ENCODE assay signal across 11 cellular contexts in the genomic region with DNA sequence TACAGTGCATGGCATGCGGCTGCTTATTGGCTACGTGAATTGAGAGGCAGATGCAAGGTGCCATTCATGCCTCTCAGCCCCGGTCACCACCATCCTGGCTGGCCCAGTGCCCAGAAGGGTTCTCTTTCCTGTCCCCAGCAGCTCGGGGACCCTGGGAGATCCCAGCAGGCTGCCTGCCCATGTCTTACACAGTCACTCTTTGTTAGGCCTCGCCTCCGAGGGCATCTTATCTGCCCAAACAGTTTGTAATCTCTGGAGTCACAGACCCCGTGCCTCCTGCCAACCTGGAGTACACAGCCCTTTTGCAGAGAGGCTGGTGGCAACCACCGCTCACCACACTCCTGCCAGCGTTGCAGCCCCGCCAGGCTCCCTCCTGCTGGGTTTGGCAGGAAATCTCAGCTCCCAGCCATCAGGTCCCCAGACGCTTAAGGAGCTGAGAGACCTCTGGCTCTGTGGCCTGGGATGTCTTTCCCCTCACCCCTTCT. TPM values are rescaled to one million over a fixed set of nuclear protein-coding genes. Genes with fewer than 3 reads are reported as not detected.
DNase-seq lines count a peak whose midpoint lies in the region; ATAC-seq lines count a peak whose summit lies in the region.
"Had no signal": no experiment of that assay in that cellular context is flagged by ENCODE, and none has a peak within 500 bp of the region (broad histone marks: within the 10 kb centered on the region; RNA-seq: fewer than 3 reads in every experiment).

No MANE protein-coding gene starts in this region.

- DNase-seq in EH (ENCODE audit: low read depth), result peak; percentile 43
- peak; percentile 53 for DNase-seq in NCI-H2196 treated with DMSO at 0.1 percent for 48 hours (lab: John Stamatoyannopoulos, UW; ENCODE audit: unreplicated experiment)
- peak; percentile 50 for DNase-seq in cerebellum (ENCODE audit: low spot score)
- DNase-seq in sciatic nerve (ENCODE audit: low spot score), result no peak
- no peak for DNase-seq in AG08396 (ENCODE audit: low spot score)
- no peak for DNase-seq in stimulated activated CD4-positive, alpha-beta T cell treated with anti-CD3 and anti-CD28 coated beads, Interleukin-2, amount 100 ng/mL, for 24 hours
- no peak for DNase-seq in dermis blood vessel endothelial cell
- no peak for DNase-seq in SW480 (ENCODE audit: low spot score)
- DNase-seq: activated T-cell treated with anti-CD3 and anti-CD28 coated beads, Interleukin-2, amount 50 U/mL, for 4 hours; NK-92 treated with Interleukin-12 subunit alpha and Interleukin-12 subunit beta, amount 100 ng/mL, for 24 hours; stimulated activated naive CD4-positive, alpha-beta T cell had no signal

- intact Hi-C loops in sciatic nerve (cut with DNase I), result no loop called here

- peak; percentile 41 for ATAC-seq in sciatic nerve
- ATAC-seq: activated T-cell treated with anti-CD3 and anti-CD28 coated beads, Interleukin-2, amount 50 U/mL, for 4 hours had no signal

RNA-seq across cellular contexts. Expression of a gene that starts 7.0 kb away (rescaled TPM):
- 23.0 TPM for total RNA-seq in cerebellum
- total RNA-seq in sciatic nerve, result 61.0 TPM
- 22.0 and 42.2 TPM in 2 replicates for total RNA-seq in dermis blood vessel endothelial cell

RNA-seq across cellular contexts. Expression of a gene that starts 14.9 kb away (rescaled TPM):
- total RNA-seq in cerebellum, result 18.8 TPM
- 108 TPM for total RNA-seq in sciatic nerve
- total RNA-seq in dermis blood vessel endothelial cell, result 33.2 and 44.8 TPM in 2 replicates

RNA-seq across cellular contexts. Expression of a gene that starts 30.0 kb away (rescaled TPM):
- total RNA-seq in cerebellum, result 3.2 TPM
- total RNA-seq in sciatic nerve, result 285 TPM
- total RNA-seq in dermis blood vessel endothelial cell, result 84.2 and 165 TPM in 2 replicates

RNA-seq across cellular contexts. Expression of a gene that starts 32.4 kb away (rescaled TPM):
- total RNA-seq in cerebellum, result 9.0 TPM
- total RNA-seq in sciatic nerve, result 19.6 TPM
- total RNA-seq in dermis blood vessel endothelial cell, result 50.0 and 98.0 TPM in 2 replicates

RNA-seq across cellular contexts. Expression of a gene that starts 46.1 kb away (rescaled TPM):
- total RNA-seq in cerebellum (3.5 TPM), sciatic nerve (2.0 TPM), dermis blood vessel endothelial cell (0.51 and 0.70 TPM in 2 replicates)

Comparison
In these comparisons a context has a peak if more than half of its experiments do, and no peak if none do; other contexts are left out.
1. DNase-seq: peak in EH (single experiment), NCI-H2196 treated with DMSO at 0.1 percent for 48 hours (single experiment) and cerebellum (single experiment); none in sciatic nerve (single experiment), AG08396 (single experiment), stimulated activated CD4-positive, alpha-beta T cell treated with anti-CD3 and anti-CD28 coated beads, Interleukin-2, amount 100 ng/mL, for 24 hours (0 of 2), dermis blood vessel endothelial cell (single experiment) and SW480 (single experiment).
2. RNA of a gene that starts 30.0 kb away (total RNA-seq): 285 TPM in sciatic nerve (single experiment) and 84.2 to 165 TPM in dermis blood vessel endothelial cell; 3.2 TPM in cerebellum (single experiment); every median in the first group is over 10 times any median in the second.